Comparison of ENCODE assay signal across 22 cellular contexts in the genomic region with DNA sequence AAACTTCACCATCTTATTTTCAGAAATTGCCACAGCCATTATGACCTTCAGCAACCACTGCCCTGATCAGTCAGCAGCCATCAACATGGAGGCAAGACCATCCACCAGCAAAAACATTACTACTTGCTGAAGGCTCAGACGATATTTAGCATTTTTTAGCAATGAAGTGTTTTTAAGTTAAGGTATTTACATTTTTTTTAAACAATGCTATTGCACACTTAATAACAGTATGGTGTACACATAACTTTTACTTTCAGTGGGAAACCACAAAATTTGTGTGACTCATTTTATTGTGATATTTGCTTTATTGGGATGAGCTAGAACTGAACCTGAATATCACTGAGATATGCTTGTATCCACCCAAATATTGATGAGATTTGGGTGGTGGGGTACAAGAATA.
DNase-seq lines count a peak whose midpoint lies in the region; ATAC-seq and TF ChIP-seq lines count a peak whose summit lies in the region.
"Had no signal": no experiment of that assay in that cellular context is flagged by ENCODE, and none has a peak within 500 bp of the region (broad histone marks: within the 10 kb centered on the region; RNA-seq: fewer than 3 reads in every experiment).

No MANE protein-coding gene starts in this region.

- intact Hi-C loops in esophagus muscularis mucosa (cut with DNase I) = no loop called here
- intact Hi-C loops in vagina (cut with DNase I) = no loop called here

- TF ChIP-seq POLR2A in esophagus muscularis mucosa (IDR thresholded peaks at IDR 0.05; ENCODE audit: low read depth) = no peak
- no peak for TF ChIP-seq POLR2A in vagina (IDR thresholded peaks at IDR 0.05)

- H3K9me3 ChIP-seq in esophagus muscularis mucosa (no peaks in the 10 kb centered on the region), vagina (no peaks in the 10 kb centered on the region)
- H3K9me3 ChIP-seq: HAP-1 had no signal

- peaks cover 43 to 80% (median 77%) of the 10 kb centered on the region in 4 donors for H3K4me1 ChIP-seq in esophagus muscularis mucosa
- no peaks in the 10 kb centered on the region for H3K4me1 ChIP-seq in vagina

- H3K27ac ChIP-seq in esophagus muscularis mucosa (replicated peaks in 1 of 4) (peak overlapping the region; percentile 81 to 88 (median 82)), vagina (no peak overlapping the region)
- H3K27ac ChIP-seq: PC-9, RWPE1 had no signal

- no peak for TF ChIP-seq EP300 in esophagus muscularis mucosa (IDR thresholded peaks at IDR 0.05)

- DNase-seq in GM04503 (ENCODE audit: low read depth) = peak; percentile 40
- peak; percentile 20 for DNase-seq in M059J (ENCODE audit: low read depth)
- DNase-seq in esophagus muscularis mucosa (ENCODE audit: extremely low spot score) = no peak
- DNase-seq in stimulated activated CD4-positive, alpha-beta T cell treated with anti-CD3 and anti-CD28 coated beads, Interleukin-4, amount 100 ng/mL, for 4 hours = no peak
- DNase-seq in vagina (ENCODE audit: extremely low spot score in 2 of 2) = no peak
- DNase-seq: ACHN; CD4-positive, CD25-positive, alpha-beta regulatory T cell; COR-L47; DMS153; KG1; NCI-H1092; NCI-H1436 treated with DMSO at 0.1 percent for 48 hours; NCI-H2029; NCI-H345; NCI-H524 treated with DMSO at 0.1 percent for 48 hours; PC-9; SIG-M5; T-helper 1 cell had no signal

- 83% methylated on average over 1 of the region's 1 CpG for WGBS in esophagus muscularis mucosa

- H3K36me3 ChIP-seq in esophagus muscularis mucosa (no peaks in the 10 kb centered on the region), vagina (no peaks in the 10 kb centered on the region)
- H3K36me3 ChIP-seq: HAP-1 had no signal

- H3K27me3 ChIP-seq in esophagus muscularis mucosa (no peaks in the 10 kb centered on the region), vagina (no peaks in the 10 kb centered on the region)

- TF ChIP-seq CTCF in esophagus muscularis mucosa (IDR thresholded peaks at IDR 0.05) (no peak), vagina (IDR thresholded peaks at IDR 0.05) (no peak)

- ATAC-seq in GM18861 (IDR thresholded peaks at IDR 0.05; ENCODE audit: unreplicated experiment) = no peak
- ATAC-seq in GM21619 (IDR thresholded peaks at IDR 0.05; ENCODE audit: unreplicated experiment) = no peak

- H3K4me3 ChIP-seq in esophagus muscularis mucosa = no peak overlapping the region
- no peak overlapping the region for H3K4me3 ChIP-seq in vagina
- H3K4me3 ChIP-seq: HAP-1, PC-9 had no signal

Comparison
In these comparisons a context has a peak if more than half of its experiments do, and no peak if none do; other contexts are left out.
1. DNase-seq: peak in GM04503 (single experiment) and M059J (single experiment); none in esophagus muscularis mucosa (single experiment), stimulated activated CD4-positive, alpha-beta T cell treated with anti-CD3 and anti-CD28 coated beads, Interleukin-4, amount 100 ng/mL, for 4 hours (0 of 2) and vagina (0 of 2).